ENCODE assay signal across 20 cellular contexts in genomic region chr12:4154672-4155225, GRCh38.
A peak's percentile ranks its signal among the peaks of the same experiment; 100 is the strongest.
DNase-seq lines count a peak whose midpoint lies in the region; ATAC-seq, FAIRE-seq and TF ChIP-seq lines count a peak whose summit lies in the region.
"Had no signal": no experiment of that assay in that cellular context is flagged by ENCODE, and none has a peak within 500 bp of the region (broad histone marks: within the 10 kb centered on the region; RNA-seq: fewer than 3 reads in every experiment).

No MANE protein-coding gene starts in this region.

- no peak for ATAC-seq in activated CD8-positive, alpha-beta T cell treated with anti-CD3 and anti-CD28 coated beads for 36 hours
- ATAC-seq in GM18520 (IDR thresholded peaks at IDR 0.05; ENCODE audit: unreplicated experiment), result no peak

- CTCF ChIA-PET in activated CD8-positive, alpha-beta T cell treated with anti-CD3 and anti-CD28 coated beads for 36 hours (lab: Charles Lee), result interaction anchor here (1.0 to 4.9 kb wide), 9 partner anchors 9 to 192 kb away, joined by 3 to 37 read pairs (median 4); no protein-coding TSS in a partner anchor

- no peak for DNase-seq in activated CD4-positive, alpha-beta T cell treated with anti-CD3 and anti-CD28 coated beads, Interleukin-2, amount 10 ng/mL, durations not matched to agents 24 days and 14 days
- no peak for DNase-seq in activated CD4-positive, alpha-beta T cell treated with anti-CD3 and anti-CD28 coated beads for 1 hour
- DNase-seq in GM12892 (ENCODE audit: insufficient read length), result no peak
- DNase-seq in activated CD8-positive, alpha-beta T cell treated with anti-CD3 and anti-CD28 coated beads for 36 hours, result no peak
- no peak for DNase-seq in immature natural killer cell
- DNase-seq in SK-N-DZ (ENCODE audit: low spot score), result no peak
- DNase-seq in progenitor cell of endocrine pancreas (ENCODE audit: low spot score, unreplicated experiment), result no peak
- DNase-seq: 8988T; activated gamma-delta T cell; caudate nucleus; dermis blood vessel endothelial cell; DMS79; NCI-H1694; NCI-H2171 treated with DMSO at 0.1 percent for 48 hours; NCI-H526 treated with DMSO at 0.1 percent for 48 hours; stimulated activated CD4-positive, alpha-beta T cell treated with anti-CD3 and anti-CD28 coated beads, Interleukin-4, amount 100 ng/mL, for 1 hour; stomach; transverse colon had no signal

- no peak for TF ChIP-seq CTCF in activated CD8-positive, alpha-beta T cell treated with anti-CD3 and anti-CD28 coated beads for 36 hours (IDR thresholded peaks at IDR 0.05)
- no peak for TF ChIP-seq CTCF in progenitor cell of endocrine pancreas (IDR thresholded peaks at IDR 0.05; ENCODE audit: unreplicated experiment)

- H3K27ac Mint-ChIP-seq in activated CD4-positive, alpha-beta T cell treated with anti-CD3 and anti-CD28 coated beads, Interleukin-2, amount 10 ng/mL, durations not matched to agents 24 days and 14 days, result peak overlapping the region; percentile 97
- peak overlapping the region; percentile 92 for H3K27ac Mint-ChIP-seq in activated CD8-positive, alpha-beta T cell treated with anti-CD3 and anti-CD28 coated beads for 36 hours
- H3K27ac Mint-ChIP-seq in immature natural killer cell, result peak overlapping the region; percentile 23 to 97 (median 90)
- H3K27ac Mint-ChIP-seq in progenitor cell of endocrine pancreas, result no peak overlapping the region

- intact Hi-C loops in activated CD4-positive, alpha-beta T cell treated with anti-CD3 and anti-CD28 coated beads, Interleukin-2, amount 10 ng/mL, durations not matched to agents 24 days and 14 days (cut with micrococcal nuclease), result loop anchor here (1.0 to 2.0 kb wide), 2 partner anchors 8 to 60 kb away; no protein-coding TSS in a partner anchor
- intact Hi-C loops in activated CD8-positive, alpha-beta T cell treated with anti-CD3 and anti-CD28 coated beads for 36 hours (cut with micrococcal nuclease), result no loop called here

- peaks cover 17% of the 10 kb centered on the region for H3K36me3 Mint-ChIP-seq in activated CD4-positive, alpha-beta T cell treated with anti-CD3 and anti-CD28 coated beads, Interleukin-2, amount 10 ng/mL, durations not matched to agents 24 days and 14 days (ENCODE audit: low read depth)
- H3K36me3 Mint-ChIP-seq in activated CD8-positive, alpha-beta T cell treated with anti-CD3 and anti-CD28 coated beads for 36 hours (ENCODE audit: low read depth), result peaks cover 7% of the 10 kb centered on the region
- H3K36me3 Mint-ChIP-seq in immature natural killer cell, result peaks cover 0 to 3% (median 0%) of the 10 kb centered on the region in 3 donors
- peaks cover 2% of the 10 kb centered on the region for H3K36me3 Mint-ChIP-seq in progenitor cell of endocrine pancreas (ENCODE audit: insufficient read depth)

- no peaks in the 10 kb centered on the region for H3K27me3 Mint-ChIP-seq in activated CD4-positive, alpha-beta T cell treated with anti-CD3 and anti-CD28 coated beads, Interleukin-2, amount 10 ng/mL, durations not matched to agents 24 days and 14 days
- no peaks in the 10 kb centered on the region for H3K27me3 Mint-ChIP-seq in activated CD8-positive, alpha-beta T cell treated with anti-CD3 and anti-CD28 coated beads for 36 hours
- H3K27me3 Mint-ChIP-seq in immature natural killer cell (ENCODE audit: low read depth in 3 of 3) (peaks cover 0 to 2% (median 0%) of the 10 kb centered on the region in 3 donors), progenitor cell of endocrine pancreas (peaks cover 6% of the 10 kb centered on the region)

- no peak for TF ChIP-seq POLR2A in GM12892 (IDR thresholded peaks at IDR 0.05; ENCODE audit: low read depth, low read length)

- H3K4me1 Mint-ChIP-seq in activated CD4-positive, alpha-beta T cell treated with anti-CD3 and anti-CD28 coated beads, Interleukin-2, amount 10 ng/mL, durations not matched to agents 24 days and 14 days, result peaks cover 82% of the 10 kb centered on the region
- peaks cover 80% of the 10 kb centered on the region for H3K4me1 Mint-ChIP-seq in activated CD8-positive, alpha-beta T cell treated with anti-CD3 and anti-CD28 coated beads for 36 hours (ENCODE audit: low read depth)
- H3K4me1 Mint-ChIP-seq in immature natural killer cell (peaks cover 56 to 67% of the 10 kb centered on the region in 2 donors), progenitor cell of endocrine pancreas (ENCODE audit: low read depth) (peaks cover 4% of the 10 kb centered on the region)

- peaks cover 12% of the 10 kb centered on the region for H3K9me3 Mint-ChIP-seq in activated CD4-positive, alpha-beta T cell treated with anti-CD3 and anti-CD28 coated beads, Interleukin-2, amount 10 ng/mL, durations not matched to agents 24 days and 14 days
- peaks cover 11% of the 10 kb centered on the region for H3K9me3 Mint-ChIP-seq in activated CD8-positive, alpha-beta T cell treated with anti-CD3 and anti-CD28 coated beads for 36 hours
- no peaks in the 10 kb centered on the region for H3K9me3 Mint-ChIP-seq in immature natural killer cell
- peaks cover 10% of the 10 kb centered on the region for H3K9me3 Mint-ChIP-seq in progenitor cell of endocrine pancreas (ENCODE audit: low read depth)

- POLR2A ChIA-PET in activated CD8-positive, alpha-beta T cell treated with anti-CD3 and anti-CD28 coated beads for 36 hours (lab: Charles Lee), result interaction anchor here (0.6 to 4.8 kb wide), 11 partner anchors 9 to 122 kb away, joined by 3 to 35 read pairs (median 8); partner anchors contain the start of gene CCND2

- peak; percentile 68 for FAIRE-seq in GM12892 (lab: Jason Lieb, UNC)
- FAIRE-seq: H54 had no signal

- H3K4me3 Mint-ChIP-seq in activated CD4-positive, alpha-beta T cell treated with anti-CD3 and anti-CD28 coated beads, Interleukin-2, amount 10 ng/mL, durations not matched to agents 24 days and 14 days, result peak overlapping the region; percentile 12
- no peak overlapping the region for H3K4me3 Mint-ChIP-seq in activated CD8-positive, alpha-beta T cell treated with anti-CD3 and anti-CD28 coated beads for 36 hours
- peak overlapping the region; percentile 54 to 76 (median 72) for H3K4me3 Mint-ChIP-seq in immature natural killer cell
- H3K4me3 Mint-ChIP-seq in progenitor cell of endocrine pancreas (ENCODE audit: low read depth), result no peak overlapping the region

Comparison
In these comparisons a context has a peak if more than half of its experiments do, and no peak if none do; other contexts are left out.
1. H3K4me3 Mint-ChIP-seq: peak in activated CD4-positive, alpha-beta T cell treated with anti-CD3 and anti-CD28 coated beads, Interleukin-2, amount 10 ng/mL, durations not matched to agents 24 days and 14 days (single experiment) and immature natural killer cell (5 of 5); none in activated CD8-positive, alpha-beta T cell treated with anti-CD3 and anti-CD28 coated beads for 36 hours (single experiment) and progenitor cell of endocrine pancreas (single experiment).